In the genomic region with DNA sequence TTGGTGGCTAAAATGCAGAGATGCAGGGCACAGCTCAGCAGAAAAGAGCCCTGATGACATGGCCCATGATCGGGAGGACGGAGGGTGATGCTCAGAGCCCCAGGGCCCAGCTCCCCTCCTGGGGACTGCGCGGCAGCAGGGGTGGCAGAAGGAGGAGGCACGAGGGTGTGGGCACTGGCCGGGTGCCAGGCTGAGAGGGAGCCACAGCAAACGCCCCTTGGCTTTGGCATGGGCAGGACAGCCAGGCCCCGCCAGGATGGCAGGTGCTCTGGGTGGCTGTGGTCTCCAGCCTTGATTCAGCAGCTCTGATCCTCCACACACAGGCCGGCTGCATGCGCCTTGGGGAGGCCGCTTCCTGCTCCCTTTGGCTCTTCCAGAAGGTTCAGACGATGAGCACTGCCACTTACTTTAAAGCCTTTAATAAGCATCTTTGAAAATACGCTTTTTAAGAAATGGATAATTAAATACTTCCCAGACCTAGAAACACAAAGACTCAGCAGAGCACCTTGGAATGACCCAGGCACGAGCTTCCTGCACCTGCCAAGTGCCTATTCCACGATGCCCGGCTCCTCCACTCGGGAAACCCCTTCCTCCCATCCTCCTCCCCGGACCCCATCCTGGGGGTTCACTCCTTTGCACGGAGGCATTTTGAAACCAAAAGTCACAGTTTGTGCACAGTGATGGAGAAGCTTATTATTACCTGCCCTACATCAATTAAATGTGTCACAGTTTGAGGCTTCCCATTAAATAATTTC, we compare ENCODE assay signal across 21 cellular contexts.
A peak's percentile ranks its signal among the peaks of the same experiment; 100 is the strongest.
DNase-seq lines count a peak whose midpoint lies in the region; ATAC-seq, FAIRE-seq and TF ChIP-seq lines count a peak whose summit lies in the region.
"Had no signal": no experiment of that assay in that cellular context is flagged by ENCODE, and none has a peak within 500 bp of the region (broad histone marks: within the 10 kb centered on the region; RNA-seq: fewer than 3 reads in every experiment).

No MANE protein-coding gene starts in this region.

- H3K9me3 ChIP-seq in astrocyte (ENCODE audit: insufficient read depth, low read depth, low read length) (no peaks in the 10 kb centered on the region), neuronal stem cell (replicated peaks in 1 of 2; ENCODE audit: control insufficient read depth in 2 of 2, insufficient read depth in 1 of 2, low read depth in 1 of 2, low read length in 2 of 2) (no peaks in the 10 kb centered on the region), SK-N-SH (no peaks in the 10 kb centered on the region)
- H3K9me3 ChIP-seq: A549, BE2C had no signal

- peak overlapping the region; percentile 84 for H3K18ac ChIP-seq in neuronal stem cell (ENCODE audit: low read length)

- H4K20me1 ChIP-seq in astrocyte (ENCODE audit: insufficient read depth, low read length) (no peaks in the 10 kb centered on the region), SK-N-SH (ENCODE audit: insufficient read depth) (no peaks in the 10 kb centered on the region)

- peak; percentile 21 for DNase-seq in activated naive CD8-positive, alpha-beta T cell treated with anti-CD3 and anti-CD28 coated beads, Interleukin-2, amount 10 ng/mL, durations not matched to agents 7 days and 5 days
- DNase-seq in activated naive CD8-positive, alpha-beta T cell treated with anti-CD3 and anti-CD28 coated beads for 36 hours = no peak
- DNase-seq in astrocyte (ENCODE audit: low read depth) (no peak), neuronal stem cell (ENCODE audit: low spot score) (no peak), SK-N-SH (no peak), HCEC 1CT (no peak)
- DNase-seq in stimulated activated CD4-positive, alpha-beta T cell treated with anti-CD3 and anti-CD28 coated beads, Interleukin-2, amount 100 ng/mL, for 48 hours = no peak
- DNase-seq: BE2C, GM23248, IMR-90, NCI-H1092 treated with DMSO at 0.1 percent for 48 hours, NCI-H1436 treated with DMSO at 0.1 percent for 48 hours, NCI-H1930, NCI-H510A, NCI-H748 treated with DMSO at 0.1 percent for 48 hours had no signal

- H3K4me1 ChIP-seq in astrocyte (ENCODE audit: insufficient read depth, low read length) (no peaks in the 10 kb centered on the region), neuronal stem cell (ENCODE audit: control insufficient read depth in 2 of 2, insufficient read depth in 1 of 2, low read depth in 1 of 2, low read length in 2 of 2) (no peaks in the 10 kb centered on the region), SK-N-SH (ENCODE audit: control insufficient read depth in 1 of 2, insufficient read depth in 2 of 2, low read depth in 1 of 2, low read length in 1 of 2) (peaks cover 0 to 9% of the 10 kb centered on the region in 2 experiments; a peak in 1 of 4 replicates)
- H3K4me1 ChIP-seq: A549, BE2C had no signal

- H2BK5ac ChIP-seq in neuronal stem cell (ENCODE audit: low read length) = peak overlapping the region; percentile 53

- no peaks in the 10 kb centered on the region for H3K79me2 ChIP-seq in astrocyte (ENCODE audit: insufficient read depth, low read length)
- H3K79me2 ChIP-seq in SK-N-SH (ENCODE audit: insufficient read depth) = no peaks in the 10 kb centered on the region

- no peak overlapping the region for H3K4me3 Mint-ChIP-seq in activated naive CD8-positive, alpha-beta T cell treated with anti-CD3 and anti-CD28 coated beads, Interleukin-2, amount 10 ng/mL, durations not matched to agents 7 days and 5 days
- no peak overlapping the region for H3K4me3 Mint-ChIP-seq in activated naive CD8-positive, alpha-beta T cell treated with anti-CD3 and anti-CD28 coated beads for 36 hours
- H3K4me3 Mint-ChIP-seq in astrocyte (ENCODE audit: unreplicated experiment) = no peak overlapping the region
- H3K4me3 Mint-ChIP-seq: CD4-positive, alpha-beta T cell had no signal

- no peak for TF ChIP-seq RAD21 in SK-N-SH (IDR thresholded peaks at IDR 0.05; ENCODE audit: low read length)

- H3K14ac ChIP-seq in neuronal stem cell (ENCODE audit: low read length) = peak overlapping the region; percentile 92

- no peak for FAIRE-seq in astrocyte (lab: Jason Lieb, UNC)
- FAIRE-seq: A549, GM12892, HTR-8/SVneo had no signal

- peaks cover 3% of the 10 kb centered on the region for H3K4me1 Mint-ChIP-seq in activated naive CD8-positive, alpha-beta T cell treated with anti-CD3 and anti-CD28 coated beads, Interleukin-2, amount 10 ng/mL, durations not matched to agents 7 days and 5 days
- no peaks in the 10 kb centered on the region for H3K4me1 Mint-ChIP-seq in activated naive CD8-positive, alpha-beta T cell treated with anti-CD3 and anti-CD28 coated beads for 36 hours
- no peaks in the 10 kb centered on the region for H3K4me1 Mint-ChIP-seq in astrocyte (ENCODE audit: low read depth, unreplicated experiment)

- POLR2A ChIA-PET in activated naive CD8-positive, alpha-beta T cell treated with anti-CD3 and anti-CD28 coated beads, Interleukin-2, amount 10 ng/mL, durations not matched to agents 7 days and 5 days (lab: Charles Lee) = no interaction called here
- POLR2A ChIA-PET in SK-N-SH (lab: Yijun Ruan, JAX) = no interaction called here

- peaks cover 6% of the 10 kb centered on the region for H3K27me3 Mint-ChIP-seq in activated naive CD8-positive, alpha-beta T cell treated with anti-CD3 and anti-CD28 coated beads, Interleukin-2, amount 10 ng/mL, durations not matched to agents 7 days and 5 days
- H3K27me3 Mint-ChIP-seq in activated naive CD8-positive, alpha-beta T cell treated with anti-CD3 and anti-CD28 coated beads for 36 hours = peaks cover 25% of the 10 kb centered on the region
- H3K27me3 Mint-ChIP-seq in astrocyte (ENCODE audit: low read depth, unreplicated experiment) = peaks cover 47% of the 10 kb centered on the region

- no peaks in the 10 kb centered on the region for H3F3A ChIP-seq in SK-N-SH (replicated peaks; ENCODE audit: insufficient read depth)

- H4K8ac ChIP-seq in neuronal stem cell (ENCODE audit: low read depth, low read length) = peak overlapping the region; percentile 90

- H3K27ac Mint-ChIP-seq in activated naive CD8-positive, alpha-beta T cell treated with anti-CD3 and anti-CD28 coated beads, Interleukin-2, amount 10 ng/mL, durations not matched to agents 7 days and 5 days = no peak overlapping the region
- H3K27ac Mint-ChIP-seq in activated naive CD8-positive, alpha-beta T cell treated with anti-CD3 and anti-CD28 coated beads for 36 hours = no peak overlapping the region
- peak overlapping the region; percentile 24 for H3K27ac Mint-ChIP-seq in astrocyte (ENCODE audit: unreplicated experiment)
- H3K27ac Mint-ChIP-seq: CD4-positive, alpha-beta T cell had no signal

- H2AFZ ChIP-seq in astrocyte (ENCODE audit: low read depth, low read length) = no peak overlapping the region
- H2AFZ ChIP-seq in neuronal stem cell (ENCODE audit: low read length) = no peak overlapping the region
- no peak overlapping the region for H2AFZ ChIP-seq in SK-N-SH (ENCODE audit: low read depth)
- H2AFZ ChIP-seq: GM23248 had no signal

- H3K4me3 ChIP-seq in astrocyte (ENCODE audit: insufficient read depth, low read depth, low read length) = no peak overlapping the region
- H3K4me3 ChIP-seq in neuronal stem cell (ENCODE audit: low read length in 2 of 2) = no peak overlapping the region
- no peak overlapping the region for H3K4me3 ChIP-seq in SK-N-SH (ENCODE audit: low read depth in 2 of 2, low read length in 1 of 2)
- H3K4me3 ChIP-seq: A549, GM23248 had no signal

- H3K9me3 Mint-ChIP-seq in activated naive CD8-positive, alpha-beta T cell treated with anti-CD3 and anti-CD28 coated beads, Interleukin-2, amount 10 ng/mL, durations not matched to agents 7 days and 5 days = no peaks in the 10 kb centered on the region
- no peaks in the 10 kb centered on the region for H3K9me3 Mint-ChIP-seq in activated naive CD8-positive, alpha-beta T cell treated with anti-CD3 and anti-CD28 coated beads for 36 hours
- H3K9me3 Mint-ChIP-seq in astrocyte (ENCODE audit: unreplicated experiment) = no peaks in the 10 kb centered on the region
- H3K9me3 Mint-ChIP-seq: CD4-positive, alpha-beta T cell had no signal

- H3K23ac ChIP-seq in neuronal stem cell (ENCODE audit: low read depth, low read length, poor library complexity) = peak overlapping the region; percentile 34

- peaks cover 1% of the 10 kb centered on the region for H3K79me1 ChIP-seq in neuronal stem cell (ENCODE audit: low read depth, low read length)

- no peaks in the 10 kb centered on the region for H3K36me3 Mint-ChIP-seq in activated naive CD8-positive, alpha-beta T cell treated with anti-CD3 and anti-CD28 coated beads, Interleukin-2, amount 10 ng/mL, durations not matched to agents 7 days and 5 days
- no peaks in the 10 kb centered on the region for H3K36me3 Mint-ChIP-seq in activated naive CD8-positive, alpha-beta T cell treated with anti-CD3 and anti-CD28 coated beads for 36 hours
- no peaks in the 10 kb centered on the region for H3K36me3 Mint-ChIP-seq in astrocyte (ENCODE audit: low read depth, unreplicated experiment)

- no peaks in the 10 kb centered on the region for H3K9me2 ChIP-seq in SK-N-SH

- H3K27me3 ChIP-seq in astrocyte (ENCODE audit: insufficient read depth, low read length) (no peaks in the 10 kb centered on the region), neuronal stem cell (ENCODE audit: control insufficient read depth in 3 of 3, insufficient read depth in 3 of 3, low read depth in 1 of 3, low read length in 3 of 3) (no peaks in the 10 kb centered on the region), SK-N-SH (ENCODE audit: insufficient read depth) (no peaks in the 10 kb centered on the region)
- H3K27me3 ChIP-seq: BE2C had no signal

- H3K27ac ChIP-seq in astrocyte (ENCODE audit: low read depth, low read length) = no peak overlapping the region
- H3K27ac ChIP-seq in neuronal stem cell (replicated peaks; ENCODE audit: low read length) = no peak overlapping the region
- H3K27ac ChIP-seq in SK-N-SH (ENCODE audit: low read depth in 2 of 2, low read length in 1 of 2) = no peak overlapping the region
- H3K27ac ChIP-seq: A549, GM23248, KMS-11 had no signal

- peak overlapping the region; percentile 67 for H2BK15ac ChIP-seq in neuronal stem cell (ENCODE audit: low read length)

- no CpG with 5 or more reads among the region's 19 CpGs for WGBS in neuronal stem cell (ENCODE audit: extremely low coverage in 2 of 2, insufficient read length in 2 of 2, insufficient replicate concordance in 1 of 2), 2 donors
- 41% methylated on average over 17 of the region's 19 CpGs for WGBS in SK-N-SH (ENCODE audit: low lambda C conversion rate)

- no peaks in the 10 kb centered on the region for H3K36me3 ChIP-seq in astrocyte (ENCODE audit: insufficient read depth, low read length)
- no peaks in the 10 kb centered on the region for H3K36me3 ChIP-seq in neuronal stem cell (replicated peaks in 1 of 2; ENCODE audit: control insufficient read depth in 2 of 2, insufficient read depth in 2 of 2, low read length in 2 of 2)
- H3K36me3 ChIP-seq in SK-N-SH (replicated peaks in 1 of 2; ENCODE audit: control insufficient read depth in 1 of 2, insufficient read depth in 2 of 2, low read length in 1 of 2) = no peaks in the 10 kb centered on the region
- H3K36me3 ChIP-seq: BE2C had no signal

- no peak for ATAC-seq in activated naive CD8-positive, alpha-beta T cell treated with anti-CD3 and anti-CD28 coated beads, Interleukin-2, amount 10 ng/mL, durations not matched to agents 7 days and 5 days (ENCODE audit: low read depth)
- ATAC-seq: A549, Panc1 had no signal

- CTCF ChIA-PET in SK-N-SH (lab: Yijun Ruan, JAX) = interaction anchor here (0.9 kb wide), 1 partner anchor 19 kb away, joined by 3 read pairs; no protein-coding TSS in a partner anchor

- H4K91ac ChIP-seq in neuronal stem cell (ENCODE audit: low read depth, low read length, poor library complexity) = peak overlapping the region; percentile 11

- H2BK120ac ChIP-seq in neuronal stem cell (ENCODE audit: low read depth, low read length) = no peak overlapping the region

- H3K4me2 ChIP-seq in astrocyte (ENCODE audit: low read length) (no peak overlapping the region), neuronal stem cell (ENCODE audit: insufficient read depth, low read length, poor library complexity, severe bottlenecking) (no peak overlapping the region), SK-N-SH (no peak overlapping the region)
- H3K4me2 ChIP-seq: A549, KMS-11 had no signal

- TF ChIP-seq EP300 in SK-N-SH (IDR thresholded peaks at IDR 0.05; ENCODE audit: borderline replicate concordance in 1 of 2, low read depth in 1 of 2, low read length in 1 of 2) = no peak

- H3K9ac ChIP-seq in astrocyte (ENCODE audit: low read length) (no peak overlapping the region), neuronal stem cell (ENCODE audit: low read depth, low read length, poor library complexity) (peak overlapping the region; percentile 60), SK-N-SH (no peak overlapping the region)
- H3K9ac ChIP-seq: GM23248, KMS-11 had no signal

- peak overlapping the region; percentile 45 for H3K4ac ChIP-seq in neuronal stem cell (ENCODE audit: low read length)

- peak overlapping the region; percentile 70 for H2AK5ac ChIP-seq in neuronal stem cell (ENCODE audit: low read depth, low read length)

- TF ChIP-seq CTCF in astrocyte (IDR thresholded peaks at IDR 0.05; ENCODE audit: insufficient read depth, low read depth, low read length) (no peak), SK-N-SH (IDR thresholded peaks at IDR 0.05) (no peak)

- H2BK12ac ChIP-seq in neuronal stem cell (ENCODE audit: low read length) = peak overlapping the region; percentile 58
